Comparison of ENCODE assay signal across 11 cellular contexts in genomic region chr7:24917510-24918239, GRCh38.
DNase-seq lines count a peak whose midpoint lies in the region; ATAC-seq, FAIRE-seq and TF ChIP-seq lines count a peak whose summit lies in the region.
"Had no signal": no experiment of that assay in that cellular context is flagged by ENCODE, and none has a peak within 500 bp of the region (broad histone marks: within the 10 kb centered on the region; RNA-seq: fewer than 3 reads in every experiment).

No MANE protein-coding gene starts in this region.

- ATAC-seq in GM19023 (IDR thresholded peaks at IDR 0.05; ENCODE audit: unreplicated experiment) (peak; percentile 52), HG03354 (IDR thresholded peaks at IDR 0.05; ENCODE audit: poor library complexity, severe bottlenecking, unreplicated experiment) (peak; percentile 69), GM21825 (IDR thresholded peaks at IDR 0.05; ENCODE audit: unreplicated experiment) (no peak)
- ATAC-seq: left ventricle myocardium superior had no signal

- DNase-seq in AG09309 (ENCODE audit: low read depth) (peak; percentile 64), epithelial cell of esophagus (ENCODE audit: low read depth) (peak; percentile 64), H54 (ENCODE audit: insufficient read length, low spot score) (no peak), HPDE6-E6E7 (ENCODE audit: extremely low spot score) (no peak), lower leg skin (ENCODE audit: low spot score in 2 of 2) (no peak)
- DNase-seq: left ventricle myocardium superior, NCI-H2171 treated with DMSO at 0.1 percent for 48 hours had no signal

- no peak for FAIRE-seq in H54 (lab: Jason Lieb, UNC)
- FAIRE-seq: TTC549 had no signal

- 73 to 83% methylated on average over 3 of the region's 3 CpGs for WGBS in lower leg skin, 2 donors

- H3K4me3 ChIP-seq in AG09309 (ENCODE audit: control insufficient read depth, low read depth, low read length) (no peak overlapping the region), epithelial cell of esophagus (ENCODE audit: low read length) (no peak overlapping the region), lower leg skin (ENCODE audit: low read depth, poor library complexity, severe bottlenecking) (no peak overlapping the region)

- intact Hi-C loops in lower leg skin (cut with DNase I; ENCODE audit: low total_unique reads): no loop called here

- TF ChIP-seq CTCF in AG09309 (IDR thresholded peaks at IDR 0.05; ENCODE audit: control insufficient read depth, insufficient read depth, low read depth, low read length, missing control alignments) (no peak), epithelial cell of esophagus (IDR thresholded peaks at IDR 0.05; ENCODE audit: insufficient read depth, low read depth, low read length, missing control alignments) (no peak), lower leg skin (IDR thresholded peaks at IDR 0.05) (no peak)

- TF ChIP-seq POLR2A in H54 (IDR thresholded peaks at IDR 0.05; ENCODE audit: low read depth, low read length) (no peak), lower leg skin (IDR thresholded peaks at IDR 0.05) (no peak)

Comparison
In these comparisons a context has a peak if more than half of its experiments do, and no peak if none do; other contexts are left out.
1. DNase-seq: peak in AG09309 (single experiment) and epithelial cell of esophagus (single experiment); none in H54 (single experiment), HPDE6-E6E7 (single experiment) and lower leg skin (0 of 2).